In the genomic region with DNA sequence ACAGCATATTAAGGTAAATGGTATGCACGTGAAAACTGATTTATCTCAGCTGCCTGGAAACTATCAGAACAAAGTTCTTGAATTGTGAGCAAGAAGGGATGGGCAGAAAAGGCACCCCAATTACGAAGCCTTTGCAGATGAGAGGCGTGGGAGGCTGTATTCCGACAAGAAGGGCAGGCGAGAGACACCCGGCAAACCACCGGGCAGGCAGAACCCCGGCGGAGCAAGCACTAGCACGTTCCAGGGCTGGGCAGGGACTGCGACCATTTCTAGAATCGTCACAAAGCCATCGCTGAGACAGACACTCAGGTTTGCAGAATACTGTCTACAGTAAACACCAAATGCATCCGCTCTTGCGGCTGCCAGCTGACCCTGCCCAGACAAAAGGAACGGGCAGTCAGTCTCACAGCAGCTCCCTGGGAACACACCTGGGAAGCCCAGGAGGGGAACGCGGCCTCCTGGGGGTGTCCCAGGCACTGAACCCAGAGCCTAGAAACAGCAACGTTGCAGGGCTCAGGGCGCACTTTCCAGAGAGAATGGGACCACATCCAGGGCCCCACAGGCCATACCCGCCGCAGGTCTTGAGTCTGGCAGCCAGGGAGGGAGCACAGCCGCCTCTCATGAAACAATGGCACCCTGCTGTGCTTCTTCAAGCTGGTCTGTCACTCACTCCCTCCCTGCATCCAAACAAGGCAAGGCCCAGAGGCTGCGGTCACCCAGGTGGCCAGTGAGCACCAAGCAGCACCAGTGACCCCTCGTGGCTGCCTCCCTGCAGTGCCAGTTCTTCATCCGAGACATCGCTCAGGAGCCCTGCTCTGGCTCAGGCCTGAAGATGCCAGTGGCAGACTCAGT, we compare ENCODE assay signal across 9 cellular contexts.
A peak's percentile ranks its signal among the peaks of the same experiment; 100 is the strongest.
DNase-seq lines count a peak whose midpoint lies in the region; ATAC-seq and TF ChIP-seq lines count a peak whose summit lies in the region.
"Had no signal": no experiment of that assay in that cellular context is flagged by ENCODE, and none has a peak within 500 bp of the region (broad histone marks: within the 10 kb centered on the region; RNA-seq: fewer than 3 reads in every experiment).

No MANE protein-coding gene starts in this region.

- DNase-seq in DMS79 treated with DMSO at 0.1 percent for 48 hours (lab: John Stamatoyannopoulos, UW) (peak; percentile 92), NCI-H2107 (lab: John Stamatoyannopoulos, UW) (peak; percentile 92), chondrocyte (ENCODE audit: low spot score) (no peak), nephron progenitor cell (peak; percentile 81), foreskin fibroblast (no peak)
- no peak for DNase-seq in activated T-cell treated with anti-CD3 and anti-CD28 coated beads, Interleukin-2, amount 50 U/mL, for 72 hours

- H3K4me3 ChIP-seq in foreskin fibroblast (ENCODE audit: low read depth in 1 of 2, low read length in 2 of 2) = no peak overlapping the region
- H3K4me3 ChIP-seq: body of pancreas had no signal

- TF ChIP-seq CTCF in chondrocyte (IDR thresholded peaks at IDR 0.05) (peak; percentile 49), nephron progenitor cell (IDR thresholded peaks at IDR 0.05) (peak; percentile 82), foreskin fibroblast (IDR thresholded peaks at IDR 0.05; ENCODE audit: low read depth, low read length) (no peak)

- H3K4me1 Mint-ChIP-seq in chondrocyte (ENCODE audit: low read depth) = no peaks in the 10 kb centered on the region
- H3K4me1 Mint-ChIP-seq in nephron progenitor cell = peaks cover 41% of the 10 kb centered on the region
- no peaks in the 10 kb centered on the region for H3K4me1 Mint-ChIP-seq in activated T-cell treated with anti-CD3 and anti-CD28 coated beads, Interleukin-2, amount 50 U/mL, for 72 hours (ENCODE audit: low read depth)

- H3K36me3 Mint-ChIP-seq in chondrocyte (ENCODE audit: low read depth) (no peaks in the 10 kb centered on the region), nephron progenitor cell (ENCODE audit: low read depth) (no peaks in the 10 kb centered on the region)
- peaks cover 13 to 15% of the 10 kb centered on the region in 2 donors for H3K36me3 Mint-ChIP-seq in activated T-cell treated with anti-CD3 and anti-CD28 coated beads, Interleukin-2, amount 50 U/mL, for 72 hours (ENCODE audit: insufficient read depth in 2 of 2)

- peaks cover 12% of the 10 kb centered on the region for H3K9me3 Mint-ChIP-seq in chondrocyte (ENCODE audit: low read depth)
- H3K9me3 Mint-ChIP-seq in nephron progenitor cell = peaks cover under 1% of the 10 kb centered on the region
- H3K9me3 Mint-ChIP-seq in activated T-cell treated with anti-CD3 and anti-CD28 coated beads, Interleukin-2, amount 50 U/mL, for 72 hours = peaks cover 13 to 15% of the 10 kb centered on the region in 2 donors

- H3K27me3 Mint-ChIP-seq in chondrocyte (ENCODE audit: low read depth) (no peaks in the 10 kb centered on the region), nephron progenitor cell (ENCODE audit: low read depth, poor library complexity) (peaks cover 9% of the 10 kb centered on the region)
- H3K27me3 Mint-ChIP-seq in activated T-cell treated with anti-CD3 and anti-CD28 coated beads, Interleukin-2, amount 50 U/mL, for 72 hours (ENCODE audit: low read depth) = no peaks in the 10 kb centered on the region

- H3K4me3 Mint-ChIP-seq in chondrocyte (ENCODE audit: unreplicated experiment) (no peak overlapping the region), nephron progenitor cell (no peak overlapping the region)
- H3K4me3 Mint-ChIP-seq in activated T-cell treated with anti-CD3 and anti-CD28 coated beads, Interleukin-2, amount 50 U/mL, for 72 hours = no peak overlapping the region

- H3K27ac Mint-ChIP-seq in chondrocyte (ENCODE audit: unreplicated experiment) = no peak overlapping the region
- no peak overlapping the region for H3K27ac Mint-ChIP-seq in nephron progenitor cell
- no peak overlapping the region for H3K27ac Mint-ChIP-seq in activated T-cell treated with anti-CD3 and anti-CD28 coated beads, Interleukin-2, amount 50 U/mL, for 72 hours

- no peak for ATAC-seq in GM18520 (IDR thresholded peaks at IDR 0.05; ENCODE audit: unreplicated experiment)
- ATAC-seq in GM19452 (IDR thresholded peaks at IDR 0.05; ENCODE audit: unreplicated experiment) = no peak
- ATAC-seq in activated T-cell treated with anti-CD3 and anti-CD28 coated beads, Interleukin-2, amount 50 U/mL, for 72 hours (replicated peaks in 1 of 2) = no peak
- ATAC-seq: body of pancreas had no signal

Comparison
In these comparisons a context has a peak if more than half of its experiments do, and no peak if none do; other contexts are left out.
1. DNase-seq: peak in DMS79 treated with DMSO at 0.1 percent for 48 hours (single experiment), NCI-H2107 (single experiment) and nephron progenitor cell (single experiment); none in chondrocyte (single experiment), foreskin fibroblast (0 of 2) and activated T-cell treated with anti-CD3 and anti-CD28 coated beads, Interleukin-2, amount 50 U/mL, for 72 hours (0 of 2).